Comparison of ENCODE assay signal across 1 cellular context in genomic region chr15:45022871-45023658, GRCh38.
TF ChIP-seq lines count a peak whose summit lies in the region.

SORD (plus strand) TSS chr15:45023195; CDS start chr15:45023284, 89 bp downstream.

TF ChIP-seq in K562, 482 proteins besides CTCF, POLR2A, EP300 and RAD21 (continued from another document and continues in another):
- peak; percentile 41 for TF ChIP-seq POLR3A (IDR thresholded peaks at IDR 0.05; ENCODE audit: borderline replicate concordance, extremely low read depth, insufficient read depth, insufficient read length)
- no peak; the same call in 1 of the 2 replicates for TF ChIP-seq FOXK1 (CRISPR knock-in tag; IDR thresholded peaks at IDR 0.05; ENCODE audit: borderline replicate concordance)
- TF ChIP-seq LCOR (CRISPR knock-in tag; IDR thresholded peaks at IDR 0.05): no peak
- no peak for TF ChIP-seq ZNF143 (CRISPR knock-in tag; IDR thresholded peaks at IDR 0.05)
- TF ChIP-seq SPI1 (IDR thresholded peaks at IDR 0.05; ENCODE audit: borderline replicate concordance, low read depth, low read length): peak; percentile 61; the same call in 1 of the 2 replicates
- TF ChIP-seq AFF4 (CRISPR knock-in tag; IDR thresholded peaks at IDR 0.05): no peak
- peak; percentile 61; the same call in 1 of the 2 replicates for TF ChIP-seq HES1 (IDR thresholded peaks at IDR 0.05; ENCODE audit: low read depth)
- no peak for TF ChIP-seq NFRKB (IDR thresholded peaks at IDR 0.05; ENCODE audit: low read depth)
- TF ChIP-seq FOXP1 (CRISPR knock-in tag; IDR thresholded peaks at IDR 0.05): no peak
- TF ChIP-seq WHSC1 (IDR thresholded peaks at IDR 0.05; ENCODE audit: low read length): no peak
- TF ChIP-seq FOXO4 (CRISPR knock-in tag; IDR thresholded peaks at IDR 0.05): no peak
- TF ChIP-seq, protein P1, sequence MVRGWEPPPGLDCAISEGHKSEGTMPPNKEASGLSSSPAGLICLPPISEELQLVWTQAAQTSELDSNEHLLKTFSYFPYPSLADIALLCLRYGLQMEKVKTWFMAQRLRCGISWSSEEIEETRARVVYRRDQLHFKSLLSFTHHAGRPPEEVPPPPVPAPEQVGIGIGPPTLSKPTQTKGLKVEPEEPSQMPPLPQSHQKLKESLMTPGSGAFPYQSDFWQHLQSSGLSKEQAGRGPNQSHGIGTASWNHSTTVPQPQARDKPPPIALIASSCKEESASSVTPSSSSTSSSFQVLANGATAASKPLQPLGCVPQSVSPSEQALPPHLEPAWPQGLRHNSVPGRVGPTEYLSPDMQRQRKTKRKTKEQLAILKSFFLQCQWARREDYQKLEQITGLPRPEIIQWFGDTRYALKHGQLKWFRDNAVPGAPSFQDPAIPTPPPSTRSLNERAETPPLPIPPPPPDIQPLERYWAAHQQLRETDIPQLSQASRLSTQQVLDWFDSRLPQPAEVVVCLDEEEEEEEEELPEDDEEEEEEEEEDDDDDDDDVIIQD (CRISPR knock-in tag; IDR thresholded peaks at IDR 0.05): no peak
- TF ChIP-seq ZNF717 (CRISPR knock-in tag; IDR thresholded peaks at IDR 0.05): no peak
- no peak; the same call in 1 of the 2 replicates for TF ChIP-seq ZNF12 (CRISPR knock-in tag; IDR thresholded peaks at IDR 0.05)
- TF ChIP-seq, protein P2, sequence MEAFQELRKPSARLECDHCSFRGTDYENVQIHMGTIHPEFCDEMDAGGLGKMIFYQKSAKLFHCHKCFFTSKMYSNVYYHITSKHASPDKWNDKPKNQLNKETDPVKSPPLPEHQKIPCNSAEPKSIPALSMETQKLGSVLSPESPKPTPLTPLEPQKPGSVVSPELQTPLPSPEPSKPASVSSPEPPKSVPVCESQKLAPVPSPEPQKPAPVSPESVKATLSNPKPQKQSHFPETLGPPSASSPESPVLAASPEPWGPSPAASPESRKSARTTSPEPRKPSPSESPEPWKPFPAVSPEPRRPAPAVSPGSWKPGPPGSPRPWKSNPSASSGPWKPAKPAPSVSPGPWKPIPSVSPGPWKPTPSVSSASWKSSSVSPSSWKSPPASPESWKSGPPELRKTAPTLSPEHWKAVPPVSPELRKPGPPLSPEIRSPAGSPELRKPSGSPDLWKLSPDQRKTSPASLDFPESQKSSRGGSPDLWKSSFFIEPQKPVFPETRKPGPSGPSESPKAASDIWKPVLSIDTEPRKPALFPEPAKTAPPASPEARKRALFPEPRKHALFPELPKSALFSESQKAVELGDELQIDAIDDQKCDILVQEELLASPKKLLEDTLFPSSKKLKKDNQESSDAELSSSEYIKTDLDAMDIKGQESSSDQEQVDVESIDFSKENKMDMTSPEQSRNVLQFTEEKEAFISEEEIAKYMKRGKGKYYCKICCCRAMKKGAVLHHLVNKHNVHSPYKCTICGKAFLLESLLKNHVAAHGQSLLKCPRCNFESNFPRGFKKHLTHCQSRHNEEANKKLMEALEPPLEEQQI (IDR thresholded peaks at IDR 0.05): no peak
- TF ChIP-seq NONO (IDR thresholded peaks at IDR 0.05; ENCODE audit: low read depth in 2 of 2, low read length in 1 of 2): no peak
- no peak for TF ChIP-seq CXXC5 (CRISPR knock-in tag; IDR thresholded peaks at IDR 0.05)
- TF ChIP-seq ZBTB7A (IDR thresholded peaks at IDR 0.05; ENCODE audit: borderline replicate concordance, control insufficient read depth, low read depth, low read length): peak; percentile 56; the same call in 1 of the 2 replicates
- TF ChIP-seq, protein P3, sequence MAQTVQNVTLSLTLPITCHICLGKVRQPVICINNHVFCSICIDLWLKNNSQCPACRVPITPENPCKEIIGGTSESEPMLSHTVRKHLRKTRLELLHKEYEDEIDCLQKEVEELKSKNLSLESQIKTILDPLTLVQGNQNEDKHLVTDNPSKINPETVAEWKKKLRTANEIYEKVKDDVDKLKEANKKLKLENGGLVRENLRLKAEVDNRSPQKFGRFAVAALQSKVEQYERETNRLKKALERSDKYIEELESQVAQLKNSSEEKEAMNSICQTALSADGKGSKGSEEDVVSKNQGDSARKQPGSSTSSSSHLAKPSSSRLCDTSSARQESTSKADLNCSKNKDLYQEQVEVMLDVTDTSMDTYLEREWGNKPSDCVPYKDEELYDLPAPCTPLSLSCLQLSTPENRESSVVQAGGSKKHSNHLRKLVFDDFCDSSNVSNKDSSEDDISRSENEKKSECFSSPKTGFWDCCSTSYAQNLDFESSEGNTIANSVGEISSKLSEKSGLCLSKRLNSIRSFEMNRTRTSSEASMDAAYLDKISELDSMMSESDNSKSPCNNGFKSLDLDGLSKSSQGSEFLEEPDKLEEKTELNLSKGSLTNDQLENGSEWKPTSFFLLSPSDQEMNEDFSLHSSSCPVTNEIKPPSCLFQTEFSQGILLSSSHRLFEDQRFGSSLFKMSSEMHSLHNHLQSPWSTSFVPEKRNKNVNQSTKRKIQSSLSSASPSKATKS (CRISPR knock-in tag; IDR thresholded peaks at IDR 0.05): no peak
- TF ChIP-seq, protein P4, sequence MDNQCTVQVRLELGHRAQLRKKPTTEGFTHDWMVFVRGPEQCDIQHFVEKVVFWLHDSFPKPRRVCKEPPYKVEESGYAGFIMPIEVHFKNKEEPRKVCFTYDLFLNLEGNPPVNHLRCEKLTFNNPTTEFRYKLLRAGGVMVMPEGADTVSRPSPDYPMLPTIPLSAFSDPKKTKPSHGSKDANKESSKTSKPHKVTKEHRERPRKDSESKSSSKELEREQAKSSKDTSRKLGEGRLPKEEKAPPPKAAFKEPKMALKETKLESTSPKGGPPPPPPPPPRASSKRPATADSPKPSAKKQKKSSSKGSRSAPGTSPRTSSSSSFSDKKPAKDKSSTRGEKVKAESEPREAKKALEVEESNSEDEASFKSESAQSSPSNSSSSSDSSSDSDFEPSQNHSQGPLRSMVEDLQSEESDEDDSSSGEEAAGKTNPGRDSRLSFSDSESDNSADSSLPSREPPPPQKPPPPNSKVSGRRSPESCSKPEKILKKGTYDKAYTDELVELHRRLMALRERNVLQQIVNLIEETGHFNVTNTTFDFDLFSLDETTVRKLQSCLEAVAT (IDR thresholded peaks at IDR 0.05): peak in 1 of 2 experiments; percentile 5; a peak in 1 of 4 replicates
- TF ChIP-seq ATF7 (IDR thresholded peaks at IDR 0.05): no peak; the same call in 1 of the 2 replicates
- TF ChIP-seq RHOXF2B (CRISPR knock-in tag; conservative IDR thresholded peaks at IDR 0.05): no peak
- no peak for TF ChIP-seq ZNF140 (CRISPR knock-in tag; IDR thresholded peaks at IDR 0.05)
- TF ChIP-seq TBP (optimal IDR thresholded peaks at IDR 0.05; ENCODE audit: low read depth, low read length): peak; percentile 64
- TF ChIP-seq ADNP (tag; IDR thresholded peaks at IDR 0.05): no peak
- TF ChIP-seq CSDE1 (IDR thresholded peaks at IDR 0.05): no peak
- no peak for TF ChIP-seq ZBTB12 (CRISPR knock-in tag; IDR thresholded peaks at IDR 0.05)
- TF ChIP-seq MECOM (CRISPR knock-in tag; IDR thresholded peaks at IDR 0.05): no peak
- TF ChIP-seq, protein P5, sequence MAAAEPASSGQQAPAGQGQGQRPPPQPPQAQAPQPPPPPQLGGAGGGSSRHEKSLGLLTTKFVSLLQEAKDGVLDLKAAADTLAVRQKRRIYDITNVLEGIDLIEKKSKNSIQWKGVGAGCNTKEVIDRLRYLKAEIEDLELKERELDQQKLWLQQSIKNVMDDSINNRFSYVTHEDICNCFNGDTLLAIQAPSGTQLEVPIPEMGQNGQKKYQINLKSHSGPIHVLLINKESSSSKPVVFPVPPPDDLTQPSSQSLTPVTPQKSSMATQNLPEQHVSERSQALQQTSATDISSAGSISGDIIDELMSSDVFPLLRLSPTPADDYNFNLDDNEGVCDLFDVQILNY (CRISPR knock-in tag; IDR thresholded peaks at IDR 0.05): no peak
- no peak for TF ChIP-seq ZNF609 (CRISPR knock-in tag; IDR thresholded peaks at IDR 0.05; ENCODE audit: borderline replicate concordance)
- no peak for TF ChIP-seq RBM14 (IDR thresholded peaks at IDR 0.05; ENCODE audit: borderline replicate concordance, insufficient read depth, low read depth, low read length)
- no peak for TF ChIP-seq STAT5B (CRISPR knock-in tag; IDR thresholded peaks at IDR 0.05)
- TF ChIP-seq SOX6 (IDR thresholded peaks at IDR 0.05): no peak
- TF ChIP-seq ZNF408 (CRISPR knock-in tag; IDR thresholded peaks at IDR 0.05; ENCODE audit: low read depth): no peak
- TF ChIP-seq HCFC1 (IDR thresholded peaks at IDR 0.05; ENCODE audit: low read depth, low read length): no peak
- no peak for TF ChIP-seq ZNF174 (CRISPR knock-in tag; IDR thresholded peaks at IDR 0.05)
- TF ChIP-seq NELFE (IDR thresholded peaks at IDR 0.05; ENCODE audit: insufficient read depth, insufficient read length): no peak
- TF ChIP-seq ZNF224 (CRISPR knock-in tag; IDR thresholded peaks at IDR 0.05): no peak
- peak; percentile 69 for TF ChIP-seq SUPT5H (IDR thresholded peaks at IDR 0.05)
- no peak for TF ChIP-seq ZBTB1 (CRISPR knock-in tag; IDR thresholded peaks at IDR 0.05; ENCODE audit: borderline replicate concordance, low read depth)
- TF ChIP-seq ESRRA (IDR thresholded peaks at IDR 0.05; ENCODE audit: borderline replicate concordance, low read depth): no peak
- TF ChIP-seq CBFA2T3 (IDR thresholded peaks at IDR 0.05): no peak
- no peak for TF ChIP-seq ZBTB17 (CRISPR knock-in tag; IDR thresholded peaks at IDR 0.05)
- TF ChIP-seq PHTF2 (CRISPR knock-in tag; IDR thresholded peaks at IDR 0.05): no peak
